23 cellular contexts compared by ENCODE assay signal in genomic region chr16:17067882-17068281, GRCh38.
"Had no signal": no experiment of that assay in that cellular context is flagged by ENCODE, and none has a peak within 500 bp of the region (broad histone marks: within the 10 kb centered on the region; RNA-seq: fewer than 3 reads in every experiment).

No MANE protein-coding gene starts in this region.

- DNase-seq: dermis blood vessel endothelial cell; effector memory CD4-positive, alpha-beta T cell; foreskin keratinocyte; heart left ventricle; kidney; mesenchymal stem cell; mucosa of descending colon; naive B cell; stimulated activated CD4-positive, alpha-beta T cell treated with anti-CD3 and anti-CD28 coated beads, Interleukin-12 subunit alpha, Interleukin-12 subunit beta, amount 100 ng/mL, for 4 hours; stimulated activated CD4-positive, alpha-beta T cell treated with anti-CD3 and anti-CD28 coated beads, Interleukin-1b, Interleukin-23, amount 100 ng/mL, for 48 hours; stimulated activated CD4-positive, alpha-beta T cell treated with anti-CD3 and anti-CD28 coated beads, Interleukin-4, amount 100 ng/mL, for 24 hours; stimulated activated naive CD4-positive, alpha-beta T cell; stimulated activated naive CD8-positive, alpha-beta T cell treated with anti-CD3 and anti-CD28 coated beads, Interleukin-15, amount 100 ng/mL, for 72 hours; transverse colon; upper lobe of right lung; uterus had no signal

- FAIRE-seq: endothelial cell of umbilical vein, kidney had no signal

- H3K9me3 Mint-ChIP-seq: mesothelial cell of epicardium; natural killer cell treated with Interleukin-12 subunit alpha and Interleukin-12 subunit beta and Interleukin-15 and Interleukin-18, amount 100 ng/mL, for 72 hours; neural crest cell; stimulated activated naive CD8-positive, alpha-beta T cell treated with anti-CD3 and anti-CD28 coated beads, Interleukin-15, amount 100 ng/mL, for 72 hours had no signal

- ATAC-seq: foreskin keratinocyte; gastroesophageal sphincter; heart left ventricle; left lobe of liver; mucosa of descending colon; natural killer cell treated with Interleukin-12 subunit alpha and Interleukin-12 subunit beta and Interleukin-15 and Interleukin-18, amount 100 ng/mL, for 72 hours; sciatic nerve; stimulated activated naive CD8-positive, alpha-beta T cell treated with anti-CD3 and anti-CD28 coated beads, Interleukin-15, amount 100 ng/mL, for 72 hours; upper lobe of right lung had no signal

- H3K27ac Mint-ChIP-seq: mesothelial cell of epicardium; natural killer cell treated with Interleukin-12 subunit alpha and Interleukin-12 subunit beta and Interleukin-15 and Interleukin-18, amount 100 ng/mL, for 72 hours had no signal

- H3K27me3 Mint-ChIP-seq: natural killer cell treated with Interleukin-12 subunit alpha and Interleukin-12 subunit beta and Interleukin-15 and Interleukin-18, amount 100 ng/mL, for 72 hours; stimulated activated naive CD8-positive, alpha-beta T cell treated with anti-CD3 and anti-CD28 coated beads, Interleukin-15, amount 100 ng/mL, for 72 hours had no signal

- H3K4me3 Mint-ChIP-seq: mesothelial cell of epicardium; natural killer cell treated with Interleukin-12 subunit alpha and Interleukin-12 subunit beta and Interleukin-15 and Interleukin-18, amount 100 ng/mL, for 72 hours; neural crest cell; stimulated activated naive CD8-positive, alpha-beta T cell treated with anti-CD3 and anti-CD28 coated beads, Interleukin-15, amount 100 ng/mL, for 72 hours had no signal

- H3K36me3 Mint-ChIP-seq: mesothelial cell of epicardium; natural killer cell treated with Interleukin-12 subunit alpha and Interleukin-12 subunit beta and Interleukin-15 and Interleukin-18, amount 100 ng/mL, for 72 hours had no signal
